ENCODE assay signal across 13 cellular contexts in the genomic region with DNA sequence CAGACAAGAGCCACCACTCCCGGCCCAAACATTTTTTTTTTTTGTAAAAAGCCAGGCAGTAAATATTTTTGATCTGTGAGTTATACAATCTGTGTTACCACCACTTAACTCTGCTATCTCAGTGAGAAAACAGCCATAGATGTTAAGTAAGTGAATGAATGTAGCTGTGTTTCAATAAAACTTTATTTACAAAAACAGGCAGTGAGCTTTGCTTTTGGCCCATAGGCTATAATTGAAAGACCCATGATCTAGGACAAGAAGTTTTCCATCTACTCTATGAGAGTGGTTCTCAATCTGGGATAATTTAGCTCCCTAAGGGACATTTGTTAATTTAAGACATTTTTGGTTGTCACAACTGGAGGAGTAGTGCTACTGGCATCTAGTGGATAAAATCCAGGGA.
"Had no signal": no experiment of that assay in that cellular context is flagged by ENCODE, and none has a peak within 500 bp of the region (broad histone marks: within the 10 kb centered on the region; RNA-seq: fewer than 3 reads in every experiment).

No MANE protein-coding gene starts in this region.

- DNase-seq: activated CD4-positive, alpha-beta T cell treated with anti-CD3 and anti-CD28 coated beads, Interleukin-2, amount 50 U/mL, for 4 hours; activated gamma-delta T cell; effector memory CD8-positive, alpha-beta T cell; immature natural killer cell; kidney glomerular epithelial cell; left ventricle myocardium inferior; mammary epithelial cell; midbrain; posterior cingulate gyrus; stimulated activated naive CD8-positive, alpha-beta T cell treated with anti-CD3 and anti-CD28 coated beads, Interleukin-15, Interleukin-2, amounts not matched to agents 100 U/mL and 50 U/mL, for 24 hours; T-helper 2 cell; uterus had no signal

- H3K4me3 ChIP-seq: left ventricle myocardium inferior, tibial nerve, uterus had no signal
